22 cellular contexts compared by ENCODE assay signal in genomic region chr1:201568258-201568657, GRCh38.
"Had no signal": no experiment of that assay in that cellular context is flagged by ENCODE, and none has a peak within 500 bp of the region (broad histone marks: within the 10 kb centered on the region; RNA-seq: fewer than 3 reads in every experiment).

No MANE protein-coding gene starts in this region.

- H3K36me3 Mint-ChIP-seq: natural killer cell treated with Interleukin-12 subunit alpha and Interleukin-12 subunit beta and Interleukin-15 and Interleukin-18, amount 100 ng/mL, for 72 hours; neural progenitor cell; stimulated activated memory B cell treated with anti-CD40 and anti-IgM and Interleukin-4, amounts not matched to agents 10 μg/mL and 1 μg/mL and 100 μg/mL, for 72 hours had no signal

- H2AFZ ChIP-seq: neural progenitor cell had no signal

- H3K27ac Mint-ChIP-seq: endodermal cell; mesothelial cell of epicardium; natural killer cell treated with Interleukin-12 subunit alpha and Interleukin-12 subunit beta and Interleukin-15 and Interleukin-18, amount 100 ng/mL, for 72 hours; neural progenitor cell; progenitor cell of endocrine pancreas; stimulated activated memory B cell treated with anti-CD40 and anti-IgM and Interleukin-4, amounts not matched to agents 10 μg/mL and 1 μg/mL and 100 μg/mL, for 72 hours; stimulated activated naive CD8-positive, alpha-beta T cell treated with anti-CD3 and anti-CD28 coated beads, Interleukin-15, Interleukin-2, amounts not matched to agents 100 ng/mL and 50 ng/mL, for 24 hours had no signal

- ATAC-seq: left colon; natural killer cell treated with Interleukin-12 subunit alpha and Interleukin-12 subunit beta and Interleukin-15 and Interleukin-18, amount 100 ng/mL, for 72 hours; pancreas; stimulated activated memory B cell treated with anti-CD40 and anti-IgM and Interleukin-4, amounts not matched to agents 10 μg/mL and 1 μg/mL and 100 μg/mL, for 72 hours had no signal

- H3K27ac ChIP-seq: colonic mucosa, neural progenitor cell, pancreas, transverse colon had no signal

- H3K9me3 Mint-ChIP-seq: endodermal cell; mesothelial cell of epicardium; natural killer cell treated with Interleukin-12 subunit alpha and Interleukin-12 subunit beta and Interleukin-15 and Interleukin-18, amount 100 ng/mL, for 72 hours; neural progenitor cell; stimulated activated memory B cell treated with anti-CD40 and anti-IgM and Interleukin-4, amounts not matched to agents 10 μg/mL and 1 μg/mL and 100 μg/mL, for 72 hours; stimulated activated naive CD8-positive, alpha-beta T cell treated with anti-CD3 and anti-CD28 coated beads, Interleukin-15, Interleukin-2, amounts not matched to agents 100 ng/mL and 50 ng/mL, for 24 hours had no signal

- DNase-seq: colonic mucosa; effector CD4-positive, alpha-beta T cell; endodermal cell; foreskin melanocyte; heart left ventricle; hippocampal formation; left colon; mammary epithelial cell; occipital lobe; right cardiac atrium; stimulated activated CD4-positive, alpha-beta T cell treated with anti-CD3 and anti-CD28 coated beads, Interleukin-15, amount 100 ng/mL, for 24 hours; stimulated activated CD4-positive, alpha-beta T cell treated with anti-CD3 and anti-CD28 coated beads, Interleukin-1b, Interleukin-23, amount 100 ng/mL, for 48 hours; stimulated activated CD4-positive, alpha-beta T cell treated with anti-CD3 and anti-CD28 coated beads, Interleukin-4, amount 100 ng/mL, for 24 hours; transverse colon had no signal

- H3K4me1 ChIP-seq: colonic mucosa, pancreas had no signal

- H3K27me3 ChIP-seq: colonic mucosa, heart left ventricle, neural progenitor cell, pancreas, transverse colon had no signal

- H3K36me3 ChIP-seq: colonic mucosa, heart left ventricle, neural progenitor cell, pancreas, thoracic aorta, transverse colon had no signal

- H3K4me2 ChIP-seq: neural progenitor cell had no signal

- H3K4me3 Mint-ChIP-seq: endodermal cell; mesothelial cell of epicardium; natural killer cell treated with Interleukin-12 subunit alpha and Interleukin-12 subunit beta and Interleukin-15 and Interleukin-18, amount 100 ng/mL, for 72 hours; neural progenitor cell; stimulated activated memory B cell treated with anti-CD40 and anti-IgM and Interleukin-4, amounts not matched to agents 10 μg/mL and 1 μg/mL and 100 μg/mL, for 72 hours; stimulated activated naive CD8-positive, alpha-beta T cell treated with anti-CD3 and anti-CD28 coated beads, Interleukin-15, Interleukin-2, amounts not matched to agents 100 ng/mL and 50 ng/mL, for 24 hours had no signal

- H3K4me3 ChIP-seq: colonic mucosa, heart left ventricle, neural progenitor cell, pancreas, thoracic aorta, transverse colon had no signal

- H3K4me1 Mint-ChIP-seq: stimulated activated memory B cell treated with anti-CD40 and anti-IgM and Interleukin-4, amounts not matched to agents 10 μg/mL and 1 μg/mL and 100 μg/mL, for 72 hours had no signal

- H3K9me3 ChIP-seq: colonic mucosa, heart left ventricle, pancreas, thoracic aorta, transverse colon had no signal

- H3K27me3 Mint-ChIP-seq: progenitor cell of endocrine pancreas; stimulated activated memory B cell treated with anti-CD40 and anti-IgM and Interleukin-4, amounts not matched to agents 10 μg/mL and 1 μg/mL and 100 μg/mL, for 72 hours; stimulated activated naive CD8-positive, alpha-beta T cell treated with anti-CD3 and anti-CD28 coated beads, Interleukin-15, Interleukin-2, amounts not matched to agents 100 ng/mL and 50 ng/mL, for 24 hours had no signal

- H3K9ac ChIP-seq: neural progenitor cell had no signal
